Comparison of ENCODE assay signal across 20 cellular contexts in genomic region chr1:181148636-181149035, GRCh38.
A peak's percentile ranks its signal among the peaks of the same experiment; 100 is the strongest.
DNase-seq lines count a peak whose midpoint lies in the region; ATAC-seq and TF ChIP-seq lines count a peak whose summit lies in the region.
"Had no signal": no experiment of that assay in that cellular context is flagged by ENCODE, and none has a peak within 500 bp of the region (broad histone marks: within the 10 kb centered on the region; RNA-seq: fewer than 3 reads in every experiment).

No MANE protein-coding gene starts in this region.

- intact Hi-C loops in heart left ventricle (cut with DNase I) (loop anchor here in 1 of 10 donors (5.0 kb wide), 1 partner anchor 631 kb away; no protein-coding TSS in a partner anchor), Right ventricle myocardium superior (cut with DNase I) (no loop called here), upper lobe of right lung (cut with DNase I) (no loop called here)

- H3K9me3 ChIP-seq in heart left ventricle (peaks cover 0 to 8% (median 0%) of the 10 kb centered on the region in 12 donors), skeletal muscle tissue (ENCODE audit: control insufficient read depth in 3 of 3, low read length in 3 of 3) (no peaks in the 10 kb centered on the region), upper lobe of right lung (no peaks in the 10 kb centered on the region)
- H3K9me3 ChIP-seq: esophagus muscularis mucosa, SJSA1, thyroid gland had no signal

- H3K36me3 ChIP-seq in heart left ventricle, result no peaks in the 10 kb centered on the region
- H3K36me3 ChIP-seq in skeletal muscle tissue (ENCODE audit: control insufficient read depth in 3 of 3, insufficient read depth in 3 of 3, low read length in 3 of 3), result no peaks in the 10 kb centered on the region
- H3K36me3 ChIP-seq in upper lobe of right lung, result no peaks in the 10 kb centered on the region
- H3K36me3 ChIP-seq: esophagus muscularis mucosa, MG63, SJSA1, thyroid gland had no signal

- no peak for TF ChIP-seq POLR2A in heart left ventricle (IDR thresholded peaks at IDR 0.05)

- TF ChIP-seq CTCF in heart left ventricle (IDR thresholded peaks at IDR 0.05) (no peak), upper lobe of right lung (IDR thresholded peaks at IDR 0.05) (no peak)

- H3K4me1 ChIP-seq in heart left ventricle (peaks cover 11 to 52% (median 25%) of the 10 kb centered on the region in 12 donors), skeletal muscle tissue (ENCODE audit: control insufficient read depth in 3 of 3, insufficient read depth in 3 of 3, low read length in 3 of 3) (peaks cover 29 to 50% (median 44%) of the 10 kb centered on the region in 3 donors), upper lobe of right lung (peaks cover 26% of the 10 kb centered on the region)

- no peak overlapping the region for H3K9ac ChIP-seq in skeletal muscle tissue (ENCODE audit: low read depth in 1 of 3, low read length in 3 of 3)

- DNase-seq in heart left ventricle, result no peak
- no peak for DNase-seq in Right ventricle myocardium superior
- DNase-seq in NCI-H226, result peak; percentile 80
- no peak for DNase-seq in epithelial cell of prostate (ENCODE audit: low read depth, low spot score)
- DNase-seq in NCI-H2107 (lab: John Stamatoyannopoulos, UW), result no peak
- DNase-seq in GM19240 (ENCODE audit: insufficient read length, low spot score), result no peak
- no peak for DNase-seq in upper lobe of right lung
- DNase-seq: activated CD4-positive, alpha-beta T cell treated with anti-CD3 and anti-CD28 coated beads, Interleukin-2, amount 50 U/mL, for 4 hours; activated effector memory CD4-positive, alpha-beta T cell treated with Interleukin-2 at 50 U/mL for 16 hours; dermis blood vessel endothelial cell; H7; islet precursor cell; MG63; NCI-H1694; NCI-H446; stimulated activated CD4-positive, alpha-beta T cell treated with anti-CD3 and anti-CD28 coated beads, Interleukin-4, amount 100 ng/mL, for 4 hours; thyroid gland had no signal

- WGBS in heart left ventricle, 4 donors, result 47 to 62% (median 56%) methylated on average over 3 of the region's 3 CpGs

- H3K27me3 ChIP-seq in heart left ventricle (no peaks in the 10 kb centered on the region), skeletal muscle tissue (ENCODE audit: control insufficient read depth in 3 of 3, insufficient read depth in 3 of 3, low read length in 3 of 3) (no peaks in the 10 kb centered on the region), upper lobe of right lung (no peaks in the 10 kb centered on the region)
- H3K27me3 ChIP-seq: esophagus muscularis mucosa, MG63, SJSA1, thyroid gland had no signal

- no peak overlapping the region for H3K4me3 ChIP-seq in heart left ventricle
- H3K4me3 ChIP-seq in skeletal muscle tissue (ENCODE audit: low read length in 3 of 3), result no peak overlapping the region
- no peak overlapping the region for H3K4me3 ChIP-seq in upper lobe of right lung
- H3K4me3 ChIP-seq: esophagus muscularis mucosa, MG63, SJSA1, thyroid gland had no signal

- H3K27ac ChIP-seq in heart left ventricle (peak overlapping the region in 10 of 12 donors; percentile 25 to 97 (median 94)), epithelial cell of prostate (peak overlapping the region; percentile 47), skeletal muscle tissue (ENCODE audit: low read depth, low read length) (peak overlapping the region; percentile 98), upper lobe of right lung (no peak overlapping the region)
- H3K27ac ChIP-seq: esophagus muscularis mucosa, SJSA1, thyroid gland had no signal

- no peak for ATAC-seq in heart left ventricle
- ATAC-seq in Right ventricle myocardium superior (ENCODE audit: poor library complexity), result no peak
- no peak for ATAC-seq in upper lobe of right lung
